ENCODE assay signal across 27 cellular contexts in genomic region chr1:19690342-19690741, GRCh38. TPM values are rescaled to one million over a fixed set of nuclear protein-coding genes. Genes with fewer than 3 reads are reported as not detected.
DNase-seq lines count a peak whose midpoint lies in the region; ATAC-seq and TF ChIP-seq lines count a peak whose summit lies in the region.
"Had no signal": no experiment of that assay in that cellular context is flagged by ENCODE, and none has a peak within 500 bp of the region (broad histone marks: within the 10 kb centered on the region; RNA-seq: fewer than 3 reads in every experiment).

No MANE protein-coding gene starts in this region.

- TF ChIP-seq CTCF in KMS-11 (conservative IDR thresholded peaks at IDR 0.05; ENCODE audit: low read depth, low read length) = no peak
- TF ChIP-seq CTCF in coronary artery (IDR thresholded peaks at IDR 0.05) = no peak

- H3K4me1 ChIP-seq in CD4-positive, alpha-beta memory T cell (ENCODE audit: insufficient read depth, low read length) = peaks cover 48% of the 10 kb centered on the region
- H3K4me1 ChIP-seq in KMS-11 (ENCODE audit: low read depth, poor library complexity, severe bottlenecking) = peaks cover 20% of the 10 kb centered on the region

- H3K9ac ChIP-seq in KMS-11 = no peak overlapping the region

- POLR2A ChIA-PET in CD4-positive, alpha-beta memory T cell (lab: Charles Lee; ENCODE audit: partially characterized antibody) = no interaction called here

- peak overlapping the region in 4 of 8 donors; percentile 8 to 68 (median 36) for H3K4me3 Mint-ChIP-seq in CD4-positive, alpha-beta memory T cell
- peak overlapping the region; percentile 23 to 43 for H3K4me3 Mint-ChIP-seq in effector memory CD8-positive, alpha-beta T cell
- H3K4me3 Mint-ChIP-seq in natural killer cell treated with Interleukin-12 subunit alpha and Interleukin-12 subunit beta and Interleukin-15 and Interleukin-18, amount 100 ng/mL, for 72 hours = no peak overlapping the region
- H3K4me3 Mint-ChIP-seq: GM23338 had no signal

- CTCF ChIA-PET in CD4-positive, alpha-beta memory T cell (lab: Charles Lee; ENCODE audit: partially characterized antibody) = interaction anchor here (0.8 to 3.9 kb wide), 2 partner anchors 13 to 28 kb away, joined by 3 to 18 read pairs; no protein-coding TSS in a partner anchor

- peak overlapping the region; percentile 36; the same call in 1 of the 2 replicates for H3K4me2 ChIP-seq in KMS-11
- H3K4me2 ChIP-seq: GM23338, PC-9 had no signal

- peaks cover 42 to 54% of the 10 kb centered on the region in 2 donors for H3K36me3 Mint-ChIP-seq in CD4-positive, alpha-beta memory T cell
- H3K36me3 Mint-ChIP-seq in effector memory CD8-positive, alpha-beta T cell (ENCODE audit: insufficient read depth) = peaks cover 22% of the 10 kb centered on the region
- no peaks in the 10 kb centered on the region for H3K36me3 Mint-ChIP-seq in natural killer cell treated with Interleukin-12 subunit alpha and Interleukin-12 subunit beta and Interleukin-15 and Interleukin-18, amount 100 ng/mL, for 72 hours

- DNase-seq in CD4-positive, alpha-beta memory T cell = no peak
- DNase-seq in effector memory CD8-positive, alpha-beta T cell = no peak
- no peak for DNase-seq in natural killer cell treated with Interleukin-12 subunit alpha and Interleukin-12 subunit beta and Interleukin-15 and Interleukin-18, amount 100 ng/mL, for 72 hours (ENCODE audit: low spot score)
- DNase-seq in activated CD4-positive, alpha-beta T cell treated with anti-CD3 and anti-CD28 coated beads, Interleukin-2, amount 50 U/mL, for 48 hours = no peak
- DNase-seq in ureter (ENCODE audit: low spot score) (no peak), coronary artery (ENCODE audit: low spot score) (no peak)
- DNase-seq: Kasumi-1; NCI-H1092 treated with DMSO at 0.1 percent for 48 hours; NCI-H1436 treated with DMSO at 0.1 percent for 48 hours; NCI-H1930; NCI-H2107; NCI-H524; NCI-H774; NK-92 treated with Interleukin-12 subunit alpha and Interleukin-12 subunit beta, amount 100 ng/mL, for 24 hours; PC-9; SHP77; T-helper 1 cell had no signal

- no peaks in the 10 kb centered on the region for H3K36me3 ChIP-seq in CD4-positive, alpha-beta memory T cell (ENCODE audit: insufficient read depth, low read length)
- no peaks in the 10 kb centered on the region for H3K36me3 ChIP-seq in KMS-11 (ENCODE audit: insufficient read depth)

- H3K27ac Mint-ChIP-seq in CD4-positive, alpha-beta memory T cell = peak overlapping the region; percentile 7 to 95 (median 80)
- peak overlapping the region in 1 of 2 donors; percentile 32 for H3K27ac Mint-ChIP-seq in effector memory CD8-positive, alpha-beta T cell
- peak overlapping the region; percentile 35 to 67 for H3K27ac Mint-ChIP-seq in natural killer cell treated with Interleukin-12 subunit alpha and Interleukin-12 subunit beta and Interleukin-15 and Interleukin-18, amount 100 ng/mL, for 72 hours
- H3K27ac Mint-ChIP-seq: GM23338 had no signal

- no peaks in the 10 kb centered on the region for H3K27me3 ChIP-seq in CD4-positive, alpha-beta memory T cell (ENCODE audit: insufficient read depth, low read length)
- no peaks in the 10 kb centered on the region for H3K27me3 ChIP-seq in KMS-11 (ENCODE audit: insufficient read depth, low read depth)

- no peaks in the 10 kb centered on the region for H3K9me3 ChIP-seq in CD4-positive, alpha-beta memory T cell (ENCODE audit: control insufficient read depth in 1 of 2, low read length in 2 of 2)

- peaks cover 26 to 56% (median 40%) of the 10 kb centered on the region in 4 donors for H3K4me1 Mint-ChIP-seq in CD4-positive, alpha-beta memory T cell
- peaks cover 28 to 29% of the 10 kb centered on the region in 2 donors for H3K4me1 Mint-ChIP-seq in effector memory CD8-positive, alpha-beta T cell (ENCODE audit: low read depth in 2 of 2)
- H3K4me1 Mint-ChIP-seq in natural killer cell treated with Interleukin-12 subunit alpha and Interleukin-12 subunit beta and Interleukin-15 and Interleukin-18, amount 100 ng/mL, for 72 hours (ENCODE audit: low read depth in 2 of 2) = peaks cover 27 to 45% of the 10 kb centered on the region in 2 donors

- no peak for ATAC-seq in effector memory CD8-positive, alpha-beta T cell (replicated peaks)
- peak; percentile 33 to 54 for ATAC-seq in natural killer cell treated with Interleukin-12 subunit alpha and Interleukin-12 subunit beta and Interleukin-15 and Interleukin-18, amount 100 ng/mL, for 72 hours
- no peak for ATAC-seq in GM18861 (IDR thresholded peaks at IDR 0.05; ENCODE audit: unreplicated experiment)
- ATAC-seq: GM23338, HCT116, HepG2 had no signal

- H4K20me1 ChIP-seq in KMS-11 (ENCODE audit: insufficient read depth) = no peaks in the 10 kb centered on the region

- peaks cover 0 to 9% (median 3%) of the 10 kb centered on the region in 8 donors for H3K9me3 Mint-ChIP-seq in CD4-positive, alpha-beta memory T cell
- H3K9me3 Mint-ChIP-seq in effector memory CD8-positive, alpha-beta T cell = no peaks in the 10 kb centered on the region
- no peaks in the 10 kb centered on the region for H3K9me3 Mint-ChIP-seq in natural killer cell treated with Interleukin-12 subunit alpha and Interleukin-12 subunit beta and Interleukin-15 and Interleukin-18, amount 100 ng/mL, for 72 hours

- no peak overlapping the region for H3K4me3 ChIP-seq in CD4-positive, alpha-beta memory T cell (ENCODE audit: low read length in 2 of 2)
- H3K4me3 ChIP-seq in KMS-11 (IDR thresholded peaks at IDR 0.05; ENCODE audit: insufficient read depth, low read depth, low read length) (no peak overlapping the region), coronary artery (no peak overlapping the region)
- H3K4me3 ChIP-seq: GM23338, PC-9 had no signal

- H2AFZ ChIP-seq in KMS-11 (ENCODE audit: low read depth) = no peak overlapping the region
- H2AFZ ChIP-seq: GM23338, PC-9 had no signal

- H3K79me2 ChIP-seq in KMS-11 (ENCODE audit: insufficient read depth, low read depth) = no peaks in the 10 kb centered on the region

- intact Hi-C loops in CD4-positive, alpha-beta memory T cell (cut with micrococcal nuclease) = no loop called here

- H3K27me3 Mint-ChIP-seq in CD4-positive, alpha-beta memory T cell = no peaks in the 10 kb centered on the region
- H3K27me3 Mint-ChIP-seq in effector memory CD8-positive, alpha-beta T cell = no peaks in the 10 kb centered on the region
- H3K27me3 Mint-ChIP-seq in natural killer cell treated with Interleukin-12 subunit alpha and Interleukin-12 subunit beta and Interleukin-15 and Interleukin-18, amount 100 ng/mL, for 72 hours = no peaks in the 10 kb centered on the region

- no peak overlapping the region for H3K27ac ChIP-seq in CD4-positive, alpha-beta memory T cell (ENCODE audit: low read depth, low read length)
- peak overlapping the region; percentile 28; the same call in 1 of the 2 replicates for H3K27ac ChIP-seq in KMS-11
- no peak overlapping the region for H3K27ac ChIP-seq in coronary artery
- H3K27ac ChIP-seq: C4-2B, PC-9 had no signal

RNA-seq across cellular contexts. Expression of gene HTR6, which starts 25.7 kb away (rescaled TPM):
- under 1 TPM; 0.33 to 0.44 TPM for total RNA-seq in CD4-positive, alpha-beta memory T cell
- polyA plus RNA-seq in CD4-positive, alpha-beta memory T cell = 1 to 10 TPM in 1 of 2 donors, not detected in 1; 1.1 TPM
- total RNA-seq in natural killer cell treated with Interleukin-12 subunit alpha and Interleukin-12 subunit beta and Interleukin-15 and Interleukin-18, amount 100 ng/mL, for 72 hours = not detected
- total RNA-seq in ureter = not detected
- total RNA-seq: A673, HT1080, M059J, PC-9, RPMI7951 had no signal
- polyA plus RNA-seq: HepG2 had no signal

RNA-seq across cellular contexts. Expression of gene NBL1, which starts 46.2 kb away (rescaled TPM):
- total RNA-seq in CD4-positive, alpha-beta memory T cell = 10 to 100 TPM; 22.8 to 24.6 TPM
- polyA plus RNA-seq in CD4-positive, alpha-beta memory T cell = 10 to 100 TPM in 1 of 2 donors, 1 to 10 TPM in 1; 8.9 to 12.0 TPM
- 10 to 100 TPM in 1 of 2 donors, 1 to 10 TPM in 1; 9.3 to 24.4 TPM for total RNA-seq in natural killer cell treated with Interleukin-12 subunit alpha and Interleukin-12 subunit beta and Interleukin-15 and Interleukin-18, amount 100 ng/mL, for 72 hours
- total RNA-seq in ureter = 226 TPM

Comparison
In these comparisons a context has a peak if more than half of its experiments do, and no peak if none do; other contexts are left out.
1. ATAC-seq: peak in natural killer cell treated with Interleukin-12 subunit alpha and Interleukin-12 subunit beta and Interleukin-15 and Interleukin-18, amount 100 ng/mL, for 72 hours (2 of 2); none in effector memory CD8-positive, alpha-beta T cell (single experiment) and GM18861 (single experiment).